24 cellular contexts compared by ENCODE assay signal in genomic region chr7:41470081-41470480, GRCh38.
"Had no signal": no experiment of that assay in that cellular context is flagged by ENCODE, and none has a peak within 500 bp of the region (broad histone marks: within the 10 kb centered on the region; RNA-seq: fewer than 3 reads in every experiment).

No MANE protein-coding gene starts in this region.

- H3K27ac Mint-ChIP-seq: IgD-negative memory B cell had no signal

- H3K9me3 ChIP-seq: SK-N-SH had no signal

- H3K4me3 ChIP-seq: K562 had no signal

- H3K36me3 Mint-ChIP-seq: IgD-negative memory B cell had no signal

- DNase-seq: Kasumi-1, MM.1S, MV-4-11, NCI-H1048, NCI-H1105, NCI-H1417, NCI-H1436 treated with DMSO at 0.1 percent for 48 hours, NCI-H1694, NCI-H187 treated with DMSO at 0.1 percent for 48 hours, NCI-H2029 treated with DMSO at 0.1 percent for 48 hours, NCI-H226, NCI-H446, NCI-H510A, NCI-H524 treated with DMSO at 0.1 percent for 48 hours, NCI-H69, NCI-H774, SHP77, SK-N-SH, SW 1271 had no signal

- ATAC-seq: HepG2, K562 had no signal

- H3K27ac ChIP-seq: KMS-11, RWPE1 had no signal

- H3K4me3 Mint-ChIP-seq: IgD-negative memory B cell had no signal

- H3K9ac ChIP-seq: KMS-11, SK-N-SH had no signal

- H3K4me2 ChIP-seq: KMS-11, SK-N-SH had no signal
